Comparison of ENCODE assay signal across 8 cellular contexts in the genomic region with DNA sequence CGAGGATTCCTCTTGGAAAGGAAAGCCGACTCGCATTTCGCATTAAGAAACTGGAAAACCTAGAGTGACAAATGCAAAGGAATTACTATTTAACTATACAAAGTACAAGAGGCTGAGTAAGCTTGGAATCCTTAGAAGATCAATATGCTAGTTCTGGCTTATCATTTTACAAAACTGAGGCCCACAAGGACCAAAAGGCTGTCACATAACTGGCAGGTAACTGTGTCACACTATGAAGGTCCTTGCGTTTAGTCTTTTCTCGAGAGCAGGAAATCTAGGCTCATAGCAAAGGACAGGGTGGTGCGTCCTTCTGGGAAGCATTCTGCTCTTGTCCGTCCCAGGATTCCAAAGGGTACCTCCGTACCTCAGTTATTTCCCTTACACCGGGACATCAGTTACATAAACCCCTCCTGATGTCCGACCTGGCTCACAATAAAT. TPM values are rescaled to one million over a fixed set of nuclear protein-coding genes. Genes with fewer than 3 reads are reported as not detected.
DNase-seq lines count a peak whose midpoint lies in the region; ATAC-seq, FAIRE-seq and TF ChIP-seq lines count a peak whose summit lies in the region.

No MANE protein-coding gene starts in this region.

- TF ChIP-seq CTCF in A549 (IDR thresholded peaks at IDR 0.05) = no peak
- TF ChIP-seq CTCF in RWPE2 (IDR thresholded peaks at IDR 0.05; ENCODE audit: poor library complexity, severe bottlenecking) = no peak
- no peak for TF ChIP-seq CTCF in fibroblast of mammary gland (conservative IDR thresholded peaks at IDR 0.05; ENCODE audit: control insufficient read depth, insufficient read depth, low read depth, low read length)
- no peak for TF ChIP-seq CTCF in parathyroid adenoma (IDR thresholded peaks at IDR 0.05)

- no peak for DNase-seq in A549 (ENCODE audit: low read depth in 1 of 2, low spot score in 1 of 2)
- no peak for DNase-seq in RWPE2 (ENCODE audit: low spot score)
- DNase-seq in fibroblast of mammary gland (ENCODE audit: low read depth) = no peak
- DNase-seq in stimulated activated CD4-positive, alpha-beta T cell treated with anti-CD3 and anti-CD28 coated beads, Interleukin-15, amount 100 ng/mL, for 24 hours = no peak
- no peak for DNase-seq in hypothalamus (lab: John Stamatoyannopoulos, UW)

- FAIRE-seq in A549 (lab: Jason Lieb, UNC) = no peak

- POLR2A ChIA-PET in A549 (lab: Yijun Ruan, JAX) = interaction anchor here (0.9 to 3.5 kb wide), 6 partner anchors 9 to 112 kb away, joined by 3 to 62 read pairs (median 8); a partner anchor contains a TSS

- H3K4me1 ChIP-seq in A549 = peaks cover 26% of the 10 kb centered on the region
- peaks cover 14% of the 10 kb centered on the region for H3K4me1 ChIP-seq in RWPE2 (ENCODE audit: insufficient read depth, poor library complexity, severe bottlenecking)
- peaks cover 13% of the 10 kb centered on the region for H3K4me1 ChIP-seq in parathyroid adenoma

- WGBS in A549 (ENCODE audit: missing lambda C conversion rate) = 0% methylated on average over 11 of the region's 11 CpGs

- H3K4me3 ChIP-seq in A549 = peak overlapping the region; percentile 73
- H3K4me3 ChIP-seq in RWPE2 (ENCODE audit: severe bottlenecking) = peak overlapping the region; percentile 62
- peak overlapping the region; percentile 100 for H3K4me3 ChIP-seq in fibroblast of mammary gland (ENCODE audit: control insufficient read depth, low read depth, low read length)
- peak overlapping the region; percentile 90 for H3K4me3 ChIP-seq in parathyroid adenoma (ENCODE audit: low read depth, low read length)

- CTCF ChIA-PET in A549 (lab: Yijun Ruan, JAX) = interaction anchor here (0.9 to 4.6 kb wide), 6 partner anchors 9 to 809 kb away, joined by 3 to 30 read pairs (median 4); a partner anchor contains a TSS

- TF ChIP-seq RAD21 in A549 (conservative IDR thresholded peaks at IDR 0.05 in 1 of 2, IDR thresholded peaks at IDR 0.05 in 1 of 2) = no peak

- no peak for TF ChIP-seq POLR2A in A549 (IDR thresholded peaks at IDR 0.05; ENCODE audit: low read length)

- H3K27ac ChIP-seq in A549 (peak overlapping the region; percentile 89 to 94), RWPE2 (ENCODE audit: poor library complexity, severe bottlenecking) (peak overlapping the region; percentile 74), parathyroid adenoma (peak overlapping the region; percentile 94)

- H3K27me3 ChIP-seq in RWPE2 (ENCODE audit: insufficient read depth, poor library complexity, severe bottlenecking) (no peaks in the 10 kb centered on the region), parathyroid adenoma (ENCODE audit: control insufficient read depth, insufficient read depth, low read length) (no peaks in the 10 kb centered on the region)

- H3K9me3 ChIP-seq in A549 = no peaks in the 10 kb centered on the region
- H3K9me3 ChIP-seq in RWPE2 (ENCODE audit: severe bottlenecking) = no peaks in the 10 kb centered on the region
- no peaks in the 10 kb centered on the region for H3K9me3 ChIP-seq in parathyroid adenoma (ENCODE audit: control insufficient read depth, low read length)

- ATAC-seq in A549 = peak; percentile 30 to 32; a peak in 5 of 6 replicates
- peak; percentile 6 for ATAC-seq in GM21529 (IDR thresholded peaks at IDR 0.05; ENCODE audit: unreplicated experiment)
- no peak for ATAC-seq in RWPE2 (ENCODE audit: low read depth)
- no peak for ATAC-seq in HG03469 (IDR thresholded peaks at IDR 0.05; ENCODE audit: unreplicated experiment)

- H3K9ac ChIP-seq in parathyroid adenoma = peak overlapping the region; percentile 77

- peak overlapping the region; percentile 84 for H2AFZ ChIP-seq in parathyroid adenoma

- H3K4me2 ChIP-seq in A549 (peak overlapping the region; percentile 92), parathyroid adenoma (ENCODE audit: low read length) (peak overlapping the region; percentile 91)

- H3K79me2 ChIP-seq in parathyroid adenoma = peaks cover 17% of the 10 kb centered on the region

- H3K36me3 ChIP-seq in RWPE2 (ENCODE audit: low read depth) (peaks cover 55% of the 10 kb centered on the region), parathyroid adenoma (ENCODE audit: control insufficient read depth, insufficient read depth, low read length) (peaks cover 4% of the 10 kb centered on the region)

- TF ChIP-seq EP300 in A549 (IDR thresholded peaks at IDR 0.05) = no peak

TF ChIP-seq in A549, 52 proteins besides CTCF, POLR2A, EP300 and RAD21:
- TF ChIP-seq ZC3H11A (IDR thresholded peaks at IDR 0.05) = no peak
- TF ChIP-seq HDAC2 (IDR thresholded peaks at IDR 0.05) = no peak
- no peak for TF ChIP-seq FOXS1 (CRISPR knock-in tag; IDR thresholded peaks at IDR 0.05)
- no peak for TF ChIP-seq FOSL2 (IDR thresholded peaks at IDR 0.05)
- no peak for TF ChIP-seq FOSL2 (CRISPR knock-in tag; IDR thresholded peaks at IDR 0.05)
- no peak for TF ChIP-seq RCOR1 (IDR thresholded peaks at IDR 0.05; ENCODE audit: low read depth, low read length)
- TF ChIP-seq MAFK (IDR thresholded peaks at IDR 0.05; ENCODE audit: partially characterized antibody) = no peak
- TF ChIP-seq POLR2AphosphoS2 (conservative IDR thresholded peaks at IDR 0.05; ENCODE audit: low read length) = no peak
- TF ChIP-seq CBX2 (IDR thresholded peaks at IDR 0.05; ENCODE audit: borderline replicate concordance, low read depth) = no peak
- TF ChIP-seq, protein P1, sequence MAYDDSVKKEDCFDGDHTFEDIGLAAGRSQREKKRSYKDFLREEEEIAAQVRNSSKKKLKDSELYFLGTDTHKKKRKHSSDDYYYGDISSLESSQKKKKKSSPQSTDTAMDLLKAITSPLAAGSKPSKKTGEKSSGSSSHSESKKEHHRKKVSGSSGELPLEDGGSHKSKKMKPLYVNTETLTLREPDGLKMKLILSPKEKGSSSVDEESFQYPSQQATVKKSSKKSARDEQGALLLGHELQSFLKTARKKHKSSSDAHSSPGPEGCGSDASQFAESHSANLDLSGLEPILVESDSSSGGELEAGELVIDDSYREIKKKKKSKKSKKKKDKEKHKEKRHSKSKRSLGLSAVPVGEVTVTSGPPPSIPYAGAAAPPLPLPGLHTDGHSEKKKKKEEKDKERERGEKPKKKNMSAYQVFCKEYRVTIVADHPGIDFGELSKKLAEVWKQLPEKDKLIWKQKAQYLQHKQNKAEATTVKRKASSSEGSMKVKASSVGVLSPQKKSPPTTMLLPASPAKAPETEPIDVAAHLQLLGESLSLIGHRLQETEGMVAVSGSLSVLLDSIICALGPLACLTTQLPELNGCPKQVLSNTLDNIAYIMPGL (CRISPR knock-in tag; IDR thresholded peaks at IDR 0.05; ENCODE audit: borderline replicate concordance) = no peak

RNA-seq across cellular contexts. Expression of a gene that starts 0.6 kb away (rescaled TPM):
- polyA plus RNA-seq in A549 (2011; rRNA removed) = 1,426 and 1,646 TPM in 2 replicates
- 1,239 and 1,439 TPM in 2 replicates for polyA plus RNA-seq in A549 (2012; cell fraction: cytosol; rRNA removed)
- polyA plus RNA-seq in A549 (2012; cell fraction: nucleus; rRNA removed) = 271 and 403 TPM in 2 replicates
- 1,830 to 2,100 TPM (median 1,839 TPM) in 3 replicates for polyA plus RNA-seq in A549 (2017; fragmentation: RNase III; extraction: RNeasy Plus Mini Kit Qiagen cat#74134 plus additional on column Dnase treatment)
- polyA minus RNA-seq in A549 (2011; rRNA and poly(A)+ RNA removed) = 291 and 481 TPM in 2 replicates

RNA-seq across cellular contexts. Expression of a gene that starts 9.0 kb away (rescaled TPM):
- polyA plus RNA-seq in A549 (2011; rRNA removed) = 18.8 and 24.3 TPM in 2 replicates
- polyA plus RNA-seq in A549 (2012; cell fraction: cytosol; rRNA removed) = 3.5 and 3.9 TPM in 2 replicates
- 5.7 and 7.6 TPM in 2 replicates for polyA plus RNA-seq in A549 (2012; cell fraction: nucleus; rRNA removed)
- polyA plus RNA-seq in A549 (2017; fragmentation: RNase III; extraction: RNeasy Plus Mini Kit Qiagen cat#74134 plus additional on column Dnase treatment) = 11.3 to 12.0 TPM (median 11.6 TPM) in 3 replicates
- polyA minus RNA-seq in A549 (2011; rRNA and poly(A)+ RNA removed) = 12.2 and 13.3 TPM in 2 replicates

RNA-seq across cellular contexts. Expression of a gene that starts 38.5 kb away (rescaled TPM):
- polyA plus RNA-seq in A549 (2011; rRNA removed) (4.0 and 6.7 TPM in 2 replicates), A549 (2017; fragmentation: RNase III; extraction: RNeasy Plus Mini Kit Qiagen cat#74134 plus additional on column Dnase treatment) (4.6 to 5.2 TPM (median 5.1 TPM) in 3 replicates)
- polyA plus RNA-seq in A549 (2012; cell fraction: cytosol; rRNA removed) = 0.74 and 1.0 TPM in 2 replicates
- polyA plus RNA-seq in A549 (2012; cell fraction: nucleus; rRNA removed) = 1.0 and 2.2 TPM in 2 replicates
- 5.8 TPM in 2 replicates for polyA minus RNA-seq in A549 (2011; rRNA and poly(A)+ RNA removed)

Comparison
In these comparisons a context has a peak if more than half of its experiments do, and no peak if none do; other contexts are left out.
1. ATAC-seq: peak in A549 (2 of 2) and GM21529 (single experiment); none in RWPE2 (single experiment) and HG03469 (single experiment).
2. Peak in every context shown above with its lines, with median percentiles within 50 percentile points of each other: H3K27ac ChIP-seq and H3K4me3 ChIP-seq.